ENCODE assay signal across 8 cellular contexts in genomic region chr1:248862695-248863010, GRCh38. TPM values are rescaled to one million over a fixed set of nuclear protein-coding genes. Genes with fewer than 3 reads are reported as not detected.
A peak's percentile ranks its signal among the peaks of the same experiment; 100 is the strongest.
DNase-seq lines count a peak whose midpoint lies in the region; ATAC-seq and TF ChIP-seq lines count a peak whose summit lies in the region.

No MANE protein-coding gene starts in this region.

- H3K9me3 Mint-ChIP-seq in IgD-negative memory B cell = no peaks in the 10 kb centered on the region

- H3K36me3 Mint-ChIP-seq in IgD-negative memory B cell = no peaks in the 10 kb centered on the region

- POLR2A ChIA-PET in BJ (lab: Charles Lee) = no interaction called here

- H3K4me2 ChIP-seq in neuronal stem cell (ENCODE audit: insufficient read depth, low read length, poor library complexity, severe bottlenecking) = peak overlapping the region; percentile 78

- H3K79me1 ChIP-seq in neuronal stem cell (ENCODE audit: low read depth, low read length) = peaks cover 4% of the 10 kb centered on the region

- peak overlapping the region; percentile 41 to 70 for H3K9ac ChIP-seq in colonic mucosa (ENCODE audit: low read depth in 2 of 2, low read length in 2 of 2)
- peak overlapping the region; percentile 79 for H3K9ac ChIP-seq in neuronal stem cell (ENCODE audit: low read depth, low read length, poor library complexity)

- H2BK120ac ChIP-seq in neuronal stem cell (ENCODE audit: low read depth, low read length) = no peak overlapping the region

- no CpG with 5 or more reads among the region's 4 CpGs for WGBS in neuronal stem cell (ENCODE audit: extremely low coverage in 2 of 2, insufficient read length in 2 of 2, insufficient replicate concordance in 1 of 2), 2 donors

- peaks cover 32 to 40% (median 32%) of the 10 kb centered on the region in 3 donors for H3K4me1 Mint-ChIP-seq in IgD-negative memory B cell

- intact Hi-C loops in colonic mucosa (cut with DNase I) = no loop called here
- intact Hi-C loops in sciatic nerve (cut with DNase I) = no loop called here

- no peaks in the 10 kb centered on the region for H3K27me3 Mint-ChIP-seq in IgD-negative memory B cell

- H3K4ac ChIP-seq in neuronal stem cell (ENCODE audit: low read length) = no peak overlapping the region

- H3K4me1 ChIP-seq in colonic mucosa (peaks cover 9% of the 10 kb centered on the region), neuronal stem cell (ENCODE audit: control insufficient read depth in 2 of 2, insufficient read depth in 1 of 2, low read depth in 1 of 2, low read length in 2 of 2) (peaks cover 9 to 15% of the 10 kb centered on the region in 2 donors)

- H3K36me3 ChIP-seq in BJ (ENCODE audit: control insufficient read depth, insufficient read depth, low read length) (no peaks in the 10 kb centered on the region), colonic mucosa (no peaks in the 10 kb centered on the region), neuronal stem cell (replicated peaks in 1 of 2; ENCODE audit: control insufficient read depth in 2 of 2, insufficient read depth in 2 of 2, low read length in 2 of 2) (no peaks in the 10 kb centered on the region)

- H3K27ac ChIP-seq in colonic mucosa (peak overlapping the region; percentile 82), neuronal stem cell (replicated peaks; ENCODE audit: low read length) (no peak overlapping the region)

- CTCF ChIA-PET in BJ (lab: Yijun Ruan, JAX) = interaction anchor here (1.5 kb wide), 1 partner anchor 36 kb away, joined by 3 read pairs; the partner anchor contains the start of gene SH3BP5L

- H4K8ac ChIP-seq in neuronal stem cell (ENCODE audit: low read depth, low read length) = peak overlapping the region; percentile 70

- no peak overlapping the region for H2BK12ac ChIP-seq in neuronal stem cell (ENCODE audit: low read length)

- peak overlapping the region; percentile 95 for H2AFZ ChIP-seq in neuronal stem cell (ENCODE audit: low read length)

- H3K4me3 Mint-ChIP-seq in IgD-negative memory B cell = peak overlapping the region; percentile 85 to 93 (median 91)

- no peak overlapping the region for H4K91ac ChIP-seq in neuronal stem cell (ENCODE audit: low read depth, low read length, poor library complexity)

- peak overlapping the region; percentile 73 to 93 (median 80) for H3K27ac Mint-ChIP-seq in IgD-negative memory B cell

- H3K4me3 ChIP-seq in BJ (ENCODE audit: low read depth, low read length) (peak overlapping the region; percentile 56), colonic mucosa (peak overlapping the region; percentile 61), neuronal stem cell (ENCODE audit: low read length in 2 of 2) (peak overlapping the region; percentile 51 to 85)

- no peak overlapping the region for H2BK5ac ChIP-seq in neuronal stem cell (ENCODE audit: low read length)

- H3K9me3 ChIP-seq in colonic mucosa (no peaks in the 10 kb centered on the region), neuronal stem cell (replicated peaks in 1 of 2; ENCODE audit: control insufficient read depth in 2 of 2, insufficient read depth in 1 of 2, low read depth in 1 of 2, low read length in 2 of 2) (no peaks in the 10 kb centered on the region)

- peak overlapping the region; percentile 43 for H3K14ac ChIP-seq in neuronal stem cell (ENCODE audit: low read length)

- DNase-seq in BJ (ENCODE audit: low read depth) (no peak), colonic mucosa (no peak), neuronal stem cell (ENCODE audit: low spot score) (no peak), sciatic nerve (ENCODE audit: low spot score) (no peak), epidermal melanocyte (ENCODE audit: insufficient read length, low spot score) (no peak)
- no peak for DNase-seq in NK-92 treated with Interleukin-12 subunit alpha and Interleukin-12 subunit beta, amount 100 ng/mL, for 24 hours (lab: John Stamatoyannopoulos, UW)

- H3K23ac ChIP-seq in neuronal stem cell (ENCODE audit: low read depth, low read length, poor library complexity) = no peak overlapping the region

- H3K18ac ChIP-seq in neuronal stem cell (ENCODE audit: low read length) = peak overlapping the region; percentile 86

- no peak overlapping the region for H2AK5ac ChIP-seq in neuronal stem cell (ENCODE audit: low read depth, low read length)

- ATAC-seq in GM21367 (IDR thresholded peaks at IDR 0.05; ENCODE audit: unreplicated experiment) (peak; percentile 5), sciatic nerve (no peak)

- TF ChIP-seq CTCF in BJ (IDR thresholded peaks at IDR 0.05; ENCODE audit: insufficient read depth, low read depth, low read length) (no peak), colonic mucosa (IDR thresholded peaks at IDR 0.05) (no peak)

- H3K27me3 ChIP-seq in BJ (ENCODE audit: control insufficient read depth, insufficient read depth, low read length) (no peaks in the 10 kb centered on the region), colonic mucosa (no peaks in the 10 kb centered on the region), neuronal stem cell (ENCODE audit: control insufficient read depth in 3 of 3, insufficient read depth in 3 of 3, low read depth in 1 of 3, low read length in 3 of 3) (peaks cover 0 to 45% (median 14%) of the 10 kb centered on the region in 3 experiments)

- H2BK15ac ChIP-seq in neuronal stem cell (ENCODE audit: low read length) = peak overlapping the region; percentile 1

RNA-seq across cellular contexts. Expression of gene ZNF692, which starts 3.8 kb away (rescaled TPM):
- polyA plus RNA-seq in BJ (2011; rRNA removed) (13.1 and 19.5 TPM in 2 replicates), IgD-negative memory B cell (17.0 TPM)
- polyA minus RNA-seq in BJ (2011; rRNA and poly(A)+ RNA removed) = 3.6 and 5.7 TPM in 2 replicates
- total RNA-seq in colonic mucosa (10 to 100 TPM; 20.9 to 46.9 TPM), sciatic nerve (46.4 TPM)
- polyA plus RNA-seq in neuronal stem cell (2013, experiment 1 of 2) = 43.3 TPM
- polyA plus RNA-seq in neuronal stem cell (2013, experiment 2 of 2) = 39.1 TPM

RNA-seq across cellular contexts. Expression of gene ZNF672, which starts 24.6 kb away (rescaled TPM):
- polyA plus RNA-seq in BJ (2011; rRNA removed) (13.9 and 17.1 TPM in 2 replicates), IgD-negative memory B cell (46.3 TPM)
- polyA minus RNA-seq in BJ (2011; rRNA and poly(A)+ RNA removed) = 13.2 and 16.0 TPM in 2 replicates
- total RNA-seq in colonic mucosa (10 to 100 TPM; 27.8 to 57.4 TPM), sciatic nerve (27.6 TPM)
- polyA plus RNA-seq in neuronal stem cell (2013, experiment 1 of 2) = 32.2 TPM
- 32.8 TPM for polyA plus RNA-seq in neuronal stem cell (2013, experiment 2 of 2)

RNA-seq across cellular contexts. Expression of gene SH3BP5L, which starts 36.9 kb away (rescaled TPM):
- polyA plus RNA-seq in BJ (2011; rRNA removed) = 23.2 and 32.5 TPM in 2 replicates
- 18.2 and 26.6 TPM in 2 replicates for polyA minus RNA-seq in BJ (2011; rRNA and poly(A)+ RNA removed)
- polyA plus RNA-seq in IgD-negative memory B cell = 4.9 TPM
- 10 to 100 TPM; 24.2 to 30.5 TPM for total RNA-seq in colonic mucosa
- 18.4 TPM for polyA plus RNA-seq in neuronal stem cell (2013, experiment 1 of 2)
- 18.3 TPM for polyA plus RNA-seq in neuronal stem cell (2013, experiment 2 of 2)
- total RNA-seq in sciatic nerve = 19.7 TPM

RNA-seq across cellular contexts. Expression of gene PGBD2, which starts 43.4 kb away (rescaled TPM):
- polyA plus RNA-seq in BJ (2011; rRNA removed) (3.8 and 4.2 TPM in 2 replicates), IgD-negative memory B cell (16.9 TPM)
- polyA minus RNA-seq in BJ (2011; rRNA and poly(A)+ RNA removed) = 3.1 and 3.9 TPM in 2 replicates
- total RNA-seq in colonic mucosa (1 to 10 TPM; 7.2 to 8.4 TPM), sciatic nerve (10.0 TPM)
- 2.3 TPM for polyA plus RNA-seq in neuronal stem cell (2013, experiment 1 of 2)
- 2.5 TPM for polyA plus RNA-seq in neuronal stem cell (2013, experiment 2 of 2)
